In genomic region chr12:46402451-46402850, GRCh38 we compare ENCODE assay signal across 8 cellular contexts. TPM values are rescaled to one million over a fixed set of nuclear protein-coding genes. Genes with fewer than 3 reads are reported as not detected.
A peak's percentile ranks its signal among the peaks of the same experiment; 100 is the strongest.
DNase-seq lines count a peak whose midpoint lies in the region; ATAC-seq and TF ChIP-seq lines count a peak whose summit lies in the region.

No MANE protein-coding gene starts in this region.

- TF ChIP-seq POLR2A in prostate gland (IDR thresholded peaks at IDR 0.05) = no peak

- intact Hi-C loops in prostate gland (cut with DNase I) = no loop called here

- TF ChIP-seq CTCF in RWPE1 (conservative IDR thresholded peaks at IDR 0.05; ENCODE audit: low read depth) (no peak), fibroblast of mammary gland (conservative IDR thresholded peaks at IDR 0.05; ENCODE audit: control insufficient read depth, insufficient read depth, low read depth, low read length) (no peak), prostate gland (IDR thresholded peaks at IDR 0.05) (no peak)

- ATAC-seq in GM21737 (IDR thresholded peaks at IDR 0.05; ENCODE audit: unreplicated experiment) = no peak
- no peak for ATAC-seq in HG02571 (IDR thresholded peaks at IDR 0.05; ENCODE audit: unreplicated experiment)

- H3K4me1 ChIP-seq in prostate gland (replicated peaks) = peaks cover 15% of the 10 kb centered on the region

- DNase-seq in COLO829 (ENCODE audit: low spot score) (peak; percentile 86), RWPE1 (ENCODE audit: low spot score) (peak; percentile 74), fibroblast of mammary gland (ENCODE audit: low read depth) (peak; percentile 98), prostate gland (ENCODE audit: low spot score) (peak; percentile 61), NCI-H1436 treated with DMSO at 0.1 percent for 48 hours (lab: John Stamatoyannopoulos, UW) (no peak)
- DNase-seq in stimulated activated CD4-positive, alpha-beta T cell treated with anti-CD3 and anti-CD28 coated beads, Interleukin-4, amount 100 ng/mL, for 24 hours = no peak

- H3K9me3 ChIP-seq in prostate gland = no peaks in the 10 kb centered on the region

- 4% methylated on average over 2 of the region's 2 CpGs for WGBS in prostate gland

- H3K4me3 ChIP-seq in fibroblast of mammary gland (ENCODE audit: control insufficient read depth, low read depth, low read length) (no peak overlapping the region), prostate gland (no peak overlapping the region)

- H3K27me3 ChIP-seq in prostate gland (replicated peaks; ENCODE audit: insufficient read depth) = no peaks in the 10 kb centered on the region

- CTCF ChIA-PET in RWPE1 (lab: Yijun Ruan, JAX) = no interaction called here

- H3K27ac ChIP-seq in RWPE1 (no peak overlapping the region), prostate gland (peak overlapping the region; percentile 16 to 48)

- H3K36me3 ChIP-seq in prostate gland = no peaks in the 10 kb centered on the region

- POLR2A ChIA-PET in RWPE1 (lab: Yijun Ruan, JAX; ENCODE audit: low non-redundant PET) = no interaction called here

RNA-seq across cellular contexts. Expression of gene SLC38A2, which starts 29.9 kb away (rescaled TPM):
- total RNA-seq in prostate gland = 100 to 1,000 TPM; 116 to 264 TPM

Comparison
In these comparisons a context has a peak if more than half of its experiments do, and no peak if none do; other contexts are left out.
1. DNase-seq: peak in COLO829 (single experiment), RWPE1 (single experiment), fibroblast of mammary gland (single experiment) and prostate gland (single experiment); none in NCI-H1436 treated with DMSO at 0.1 percent for 48 hours (single experiment) and stimulated activated CD4-positive, alpha-beta T cell treated with anti-CD3 and anti-CD28 coated beads, Interleukin-4, amount 100 ng/mL, for 24 hours (single experiment).